8 cellular contexts compared by ENCODE assay signal in the genomic region with DNA sequence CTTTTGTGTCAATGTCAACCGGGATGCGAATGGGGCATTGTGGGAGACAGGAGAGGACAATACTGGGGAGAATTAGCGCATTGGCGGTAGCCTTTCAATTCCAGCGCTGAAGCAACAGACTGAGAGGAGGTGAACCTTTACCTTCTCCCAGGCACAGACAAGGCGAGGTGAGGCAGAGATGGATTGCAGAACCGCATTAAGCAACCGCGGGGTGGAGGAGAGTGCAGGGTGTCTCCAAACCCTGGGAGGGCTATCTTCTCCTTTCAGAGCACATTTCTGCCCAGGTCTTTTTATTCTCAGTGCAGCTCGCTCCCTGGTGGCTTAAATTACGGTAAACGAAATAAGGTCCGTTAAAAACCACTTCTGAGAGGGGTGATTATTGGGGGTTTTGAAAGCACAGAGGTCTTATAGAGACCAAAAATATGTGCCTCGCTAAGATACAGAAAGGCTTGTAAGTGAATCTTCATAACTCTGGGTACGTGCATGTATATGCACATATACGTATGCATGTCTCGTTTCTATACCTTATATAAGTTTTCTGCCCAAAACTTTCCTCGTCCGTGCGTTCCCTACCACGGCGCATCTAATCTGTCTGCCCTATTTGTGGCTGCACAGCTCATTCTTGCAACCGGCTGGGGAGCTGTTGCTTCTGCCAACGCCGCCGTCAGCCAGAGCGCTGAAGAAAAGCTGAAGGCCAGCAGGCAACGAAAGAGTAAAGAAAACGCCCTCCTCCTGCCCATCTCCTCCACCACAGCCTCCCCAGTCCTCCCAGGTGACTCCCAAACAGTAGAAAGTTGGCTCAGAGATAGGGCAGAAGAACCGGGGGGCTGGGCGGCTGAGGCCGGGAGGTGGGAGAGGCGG. TPM values are rescaled to one million over a fixed set of nuclear protein-coding genes. Genes with fewer than 3 reads are reported as not detected.
DNase-seq lines count a peak whose midpoint lies in the region; ATAC-seq lines count a peak whose summit lies in the region.

No MANE protein-coding gene starts in this region.

- no peaks in the 10 kb centered on the region for H3K9me3 ChIP-seq in HUES64 (ENCODE audit: insufficient read depth, low read depth, low read length)
- no peaks in the 10 kb centered on the region for H3K9me3 ChIP-seq in mesodermal cell (ENCODE audit: control insufficient read depth, low read length)

- H3K27ac ChIP-seq in HUES64 (ENCODE audit: low read depth, low read length) (no peak overlapping the region), mesodermal cell (ENCODE audit: low read depth, low read length, severe bottlenecking) (no peak overlapping the region)

- no peak overlapping the region for H3K9ac ChIP-seq in HUES64 (ENCODE audit: low read depth, low read length)

- H3K4me3 ChIP-seq in HUES64 (ENCODE audit: low read length) (peak overlapping the region; percentile 50), mesodermal cell (ENCODE audit: extremely low read depth, insufficient read depth, low read length, poor library complexity, severe bottlenecking) (peak overlapping the region; percentile 35)

- no peaks in the 10 kb centered on the region for H3K4me1 ChIP-seq in HUES64 (ENCODE audit: insufficient read depth, low read length)
- no peaks in the 10 kb centered on the region for H3K4me1 ChIP-seq in mesodermal cell (ENCODE audit: control insufficient read depth, insufficient read depth, low read length, poor library complexity, severe bottlenecking)

- H3K27me3 ChIP-seq in HUES64 (ENCODE audit: insufficient read depth, low read length): peaks cover 51% of the 10 kb centered on the region

- 2% methylated on average over 33 of the region's 33 CpGs for WGBS in HUES64
- WGBS in mesodermal cell (ENCODE audit: insufficient coverage in 2 of 2), 2 experiments: 1 to 3% methylated on average over 19 to 25 of the region's 33 CpGs

- ATAC-seq in HG02973 (IDR thresholded peaks at IDR 0.05; ENCODE audit: unreplicated experiment): no peak
- no peak for ATAC-seq in HG02763 (IDR thresholded peaks at IDR 0.05; ENCODE audit: unreplicated experiment)

- H3K36me3 ChIP-seq in HUES64 (ENCODE audit: insufficient read depth, low read length) (no peaks in the 10 kb centered on the region), mesodermal cell (ENCODE audit: control insufficient read depth, insufficient read depth, low read length) (no peaks in the 10 kb centered on the region)

- DNase-seq in COLO829 (ENCODE audit: low spot score) (peak; percentile 32), dermis blood vessel endothelial cell (peak; percentile 24), NCI-H2107 treated with DMSO at 0.1 percent for 48 hours (lab: John Stamatoyannopoulos, UW; ENCODE audit: unreplicated experiment) (no peak), mucosa of gallbladder (ENCODE audit: low spot score) (no peak)

RNA-seq across cellular contexts. Expression of a gene that starts 0.9 kb away (rescaled TPM):
- polyA plus RNA-seq in HUES64 (2013, experiment 1 of 2): not detected
- not detected for polyA plus RNA-seq in HUES64 (2013, experiment 2 of 2)
- total RNA-seq in dermis blood vessel endothelial cell: not detected in 2 replicates
- not detected for polyA plus RNA-seq in mesodermal cell (2013, experiment 1 of 2)
- polyA plus RNA-seq in mesodermal cell (2013, experiment 2 of 2): not detected
- not detected for total RNA-seq in mucosa of gallbladder

RNA-seq across cellular contexts. Expression of a gene that starts 37.0 kb away (rescaled TPM):
- polyA plus RNA-seq in HUES64 (2013, experiment 1 of 2): not detected
- polyA plus RNA-seq in HUES64 (2013, experiment 2 of 2): not detected
- total RNA-seq in dermis blood vessel endothelial cell (not detected in 2 replicates), mucosa of gallbladder (not detected)
- not detected for polyA plus RNA-seq in mesodermal cell (2013, experiment 1 of 2)
- polyA plus RNA-seq in mesodermal cell (2013, experiment 2 of 2): not detected

Comparison
In these comparisons a context has a peak if more than half of its experiments do, and no peak if none do; other contexts are left out.
1. DNase-seq: peak in COLO829 (single experiment) and dermis blood vessel endothelial cell (single experiment); none in NCI-H2107 treated with DMSO at 0.1 percent for 48 hours (single experiment) and mucosa of gallbladder (single experiment).